Comparison of ENCODE assay signal across 16 cellular contexts in the genomic region with DNA sequence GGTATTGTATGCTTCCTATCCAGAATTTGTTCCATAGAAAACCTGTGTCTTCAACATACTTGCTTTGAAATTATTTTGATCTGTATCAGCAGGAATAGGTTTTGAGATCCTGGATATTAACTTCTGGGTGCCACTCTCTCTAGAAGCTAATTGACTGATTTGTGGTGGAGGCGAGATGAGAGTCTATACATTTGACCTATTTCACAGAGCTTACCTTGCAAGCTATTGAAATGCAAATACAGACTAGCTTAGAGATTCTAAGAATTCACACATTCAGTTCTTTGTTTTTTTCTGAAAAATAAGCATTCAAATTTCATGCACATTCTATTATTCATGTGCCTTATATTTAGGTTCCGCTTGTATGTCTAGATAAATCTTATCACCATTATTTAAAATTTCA.
A peak's percentile ranks its signal among the peaks of the same experiment; 100 is the strongest.
DNase-seq lines count a peak whose midpoint lies in the region; ATAC-seq and TF ChIP-seq lines count a peak whose summit lies in the region.
"Had no signal": no experiment of that assay in that cellular context is flagged by ENCODE, and none has a peak within 500 bp of the region (broad histone marks: within the 10 kb centered on the region; RNA-seq: fewer than 3 reads in every experiment).

No MANE protein-coding gene starts in this region.

- H3K27me3 Mint-ChIP-seq in natural killer cell treated with Interleukin-12 subunit alpha and Interleukin-12 subunit beta and Interleukin-15 and Interleukin-18, amount 100 ng/mL, for 72 hours = peaks cover 7 to 23% of the 10 kb centered on the region in 2 donors
- peaks cover 0 to 3% of the 10 kb centered on the region in 2 donors for H3K27me3 Mint-ChIP-seq in natural killer cell (ENCODE audit: low read depth in 2 of 2)
- H3K27me3 Mint-ChIP-seq in T-helper 2 cell treated with Interferon-gamma antibody and Interleukin-4, amounts not matched to agents 5 μg/mL and 100 μg/mL, for 36 hours (ENCODE audit: low read depth) = peaks cover 2% of the 10 kb centered on the region

- H3K27ac ChIP-seq in iPS-18a (ENCODE audit: low read length) (no peak overlapping the region), foreskin keratinocyte (no peak overlapping the region)

- TF ChIP-seq CTCF in natural killer cell (IDR thresholded peaks at IDR 0.05) = no peak
- TF ChIP-seq CTCF in foreskin keratinocyte (conservative IDR thresholded peaks at IDR 0.05) = no peak

- peak overlapping the region; percentile 8 for H3K4me3 ChIP-seq in iPS-18a (ENCODE audit: low read length)

- peaks cover 22 to 56% of the 10 kb centered on the region in 2 donors for H3K4me1 Mint-ChIP-seq in natural killer cell treated with Interleukin-12 subunit alpha and Interleukin-12 subunit beta and Interleukin-15 and Interleukin-18, amount 100 ng/mL, for 72 hours (ENCODE audit: low read depth in 2 of 2)
- no peaks in the 10 kb centered on the region for H3K4me1 Mint-ChIP-seq in natural killer cell
- peaks cover 55% of the 10 kb centered on the region for H3K4me1 Mint-ChIP-seq in T-helper 2 cell treated with Interferon-gamma antibody and Interleukin-4, amounts not matched to agents 5 μg/mL and 100 μg/mL, for 36 hours (ENCODE audit: low read depth)

- H3K4me1 ChIP-seq in iPS-18a (ENCODE audit: control insufficient read depth, low read depth, low read length) (peaks cover 24% of the 10 kb centered on the region), foreskin keratinocyte (no peaks in the 10 kb centered on the region)

- H3K36me3 ChIP-seq in iPS-18a (ENCODE audit: control insufficient read depth, low read depth, low read length) = no peaks in the 10 kb centered on the region

- intact Hi-C loops in natural killer cell (cut with micrococcal nuclease) = no loop called here

- H3K27me3 ChIP-seq in iPS-18a (ENCODE audit: control insufficient read depth, insufficient read depth, low read length) (no peaks in the 10 kb centered on the region), foreskin keratinocyte (no peaks in the 10 kb centered on the region)

- peaks cover 24% of the 10 kb centered on the region for H3K36me3 Mint-ChIP-seq in natural killer cell treated with Interleukin-12 subunit alpha and Interleukin-12 subunit beta and Interleukin-15 and Interleukin-18, amount 100 ng/mL, for 72 hours
- H3K36me3 Mint-ChIP-seq in natural killer cell = no peaks in the 10 kb centered on the region
- H3K36me3 Mint-ChIP-seq in T-helper 2 cell treated with Interferon-gamma antibody and Interleukin-4, amounts not matched to agents 5 μg/mL and 100 μg/mL, for 36 hours (ENCODE audit: low read depth) = peaks cover 17% of the 10 kb centered on the region
- H3K36me3 Mint-ChIP-seq: CD8-positive, alpha-beta memory T cell had no signal

- no peak for DNase-seq in natural killer cell treated with Interleukin-12 subunit alpha and Interleukin-12 subunit beta and Interleukin-15 and Interleukin-18, amount 100 ng/mL, for 72 hours (ENCODE audit: low spot score)
- DNase-seq in natural killer cell = no peak
- no peak for DNase-seq in T-helper 2 cell treated with Interferon-gamma antibody and Interleukin-4, amounts not matched to agents 5 μg/mL and 100 μg/mL, for 36 hours (ENCODE audit: low spot score)
- no peak for DNase-seq in foreskin keratinocyte
- no peak for DNase-seq in NCI-H226
- DNase-seq in DMS53 (lab: John Stamatoyannopoulos, UW) = no peak
- DNase-seq: CD8-positive, alpha-beta memory T cell; GOT3; HFFc6; MM.1S; NCI-H1105; NCI-H1694 treated with DMSO at 0.1 percent for 48 hours; NCI-H446 treated with DMSO at 0.1 percent for 48 hours; NCI-H748 treated with DMSO at 0.1 percent for 48 hours had no signal

- H3K27ac Mint-ChIP-seq in natural killer cell treated with Interleukin-12 subunit alpha and Interleukin-12 subunit beta and Interleukin-15 and Interleukin-18, amount 100 ng/mL, for 72 hours = peak overlapping the region; percentile 19 to 88
- H3K27ac Mint-ChIP-seq in natural killer cell = no peak overlapping the region
- H3K27ac Mint-ChIP-seq in T-helper 2 cell treated with Interferon-gamma antibody and Interleukin-4, amounts not matched to agents 5 μg/mL and 100 μg/mL, for 36 hours = no peak overlapping the region
- H3K27ac Mint-ChIP-seq: HFFc6 had no signal

- no peak overlapping the region for H3K9ac ChIP-seq in iPS-18a (ENCODE audit: low read length)

- no peaks in the 10 kb centered on the region for H3K9me3 Mint-ChIP-seq in natural killer cell treated with Interleukin-12 subunit alpha and Interleukin-12 subunit beta and Interleukin-15 and Interleukin-18, amount 100 ng/mL, for 72 hours
- peaks cover 0 to 2% of the 10 kb centered on the region in 2 donors for H3K9me3 Mint-ChIP-seq in natural killer cell
- H3K9me3 Mint-ChIP-seq in T-helper 2 cell treated with Interferon-gamma antibody and Interleukin-4, amounts not matched to agents 5 μg/mL and 100 μg/mL, for 36 hours = peaks cover 4% of the 10 kb centered on the region
- H3K9me3 Mint-ChIP-seq: CD8-positive, alpha-beta memory T cell; HFFc6 had no signal

- no peak for ATAC-seq in natural killer cell treated with Interleukin-12 subunit alpha and Interleukin-12 subunit beta and Interleukin-15 and Interleukin-18, amount 100 ng/mL, for 72 hours
- ATAC-seq in natural killer cell = no peak
- no peak for ATAC-seq in foreskin keratinocyte
- ATAC-seq: HepG2 had no signal

- peak overlapping the region; percentile 81 for H3K4me3 Mint-ChIP-seq in natural killer cell treated with Interleukin-12 subunit alpha and Interleukin-12 subunit beta and Interleukin-15 and Interleukin-18, amount 100 ng/mL, for 72 hours
- H3K4me3 Mint-ChIP-seq in natural killer cell = no peak overlapping the region
- H3K4me3 Mint-ChIP-seq in T-helper 2 cell treated with Interferon-gamma antibody and Interleukin-4, amounts not matched to agents 5 μg/mL and 100 μg/mL, for 36 hours = peak overlapping the region; percentile 27
- H3K4me3 Mint-ChIP-seq: CD8-positive, alpha-beta memory T cell; HFFc6 had no signal

- H3K9me3 ChIP-seq in iPS-18a (ENCODE audit: control insufficient read depth, low read depth, low read length) = no peaks in the 10 kb centered on the region

Comparison
In these comparisons a context has a peak if more than half of its experiments do, and no peak if none do; other contexts are left out.
1. H3K27ac Mint-ChIP-seq: peak in natural killer cell treated with Interleukin-12 subunit alpha and Interleukin-12 subunit beta and Interleukin-15 and Interleukin-18, amount 100 ng/mL, for 72 hours (2 of 2); none in natural killer cell (0 of 2) and T-helper 2 cell treated with Interferon-gamma antibody and Interleukin-4, amounts not matched to agents 5 μg/mL and 100 μg/mL, for 36 hours (single experiment).